In the genomic region with DNA sequence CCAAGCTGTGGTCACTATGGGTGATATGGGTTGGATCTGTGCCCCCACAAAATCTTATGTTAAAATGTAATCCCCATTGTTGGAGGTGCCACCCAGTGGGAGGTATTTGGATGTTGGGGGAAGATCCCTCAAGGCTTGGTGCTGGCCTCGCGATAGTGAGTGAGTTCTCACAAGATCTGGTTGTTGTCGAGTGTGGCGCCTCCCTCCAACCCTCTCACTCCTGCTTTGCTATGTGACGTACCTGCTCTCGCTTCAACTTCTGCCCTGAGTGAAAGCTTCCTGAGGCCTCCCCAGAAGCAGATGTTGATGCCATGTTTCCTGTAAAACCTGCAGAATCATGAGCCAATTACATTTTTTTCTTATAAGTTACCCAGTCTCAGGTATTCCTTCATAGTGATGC, we compare ENCODE assay signal across 25 cellular contexts. TPM values are rescaled to one million over a fixed set of nuclear protein-coding genes. Genes with fewer than 3 reads are reported as not detected.
DNase-seq lines count a peak whose midpoint lies in the region; ATAC-seq, FAIRE-seq and TF ChIP-seq lines count a peak whose summit lies in the region.
"Had no signal": no experiment of that assay in that cellular context is flagged by ENCODE, and none has a peak within 500 bp of the region (broad histone marks: within the 10 kb centered on the region; RNA-seq: fewer than 3 reads in every experiment).

No MANE protein-coding gene starts in this region.

- H3K4me3 ChIP-seq in BLaER1 (no peak overlapping the region), K562 (no peak overlapping the region)
- no peak overlapping the region for H3K4me3 ChIP-seq in BLaER1 treated with 17β-estradiol and CSF1 and Interleukin-3, amounts not matched to agents 10 nM and 100 nM

- CTCF ChIA-PET in K562 (lab: Yijun Ruan, JAX; ENCODE audit: low intra/inter-chr PET ratio), result no interaction called here

- no peak for FAIRE-seq in K562 (lab: Jason Lieb, UNC)
- FAIRE-seq: A204.1, G401.6, GM12891, GM19239 had no signal

- no peaks in the 10 kb centered on the region for H3K79me2 ChIP-seq in K562 (ENCODE audit: control insufficient read depth, insufficient read depth, low read length)

- H3K27ac ChIP-seq in BLaER1 (peak overlapping the region; percentile 51), K562 (ENCODE audit: extremely low read depth, low read depth, low read length) (no peak overlapping the region)
- 0 out of 22 replicates have a peak overlapping the region, but pooled peaks of 1 of the 11 experiments have one; percentile 3 for H3K27ac ChIP-seq in BLaER1 treated with 17β-estradiol and CSF1 and Interleukin-3, amounts not matched to agents 10 nM and 100 nM

- no peaks in the 10 kb centered on the region for H3K9me1 ChIP-seq in K562 (ENCODE audit: control insufficient read depth, insufficient read depth, low read length)

- no peak for TF ChIP-seq POLR2A in K562 (conservative IDR thresholded peaks at IDR 0.05)

- intact Hi-C loops in K562 (cut with micrococcal nuclease), result no loop called here
- intact Hi-C loops in left colon (cut with DNase I, micrococcal nuclease), result no loop called here

- H3K4me2 ChIP-seq in BLaER1, result peak overlapping the region; percentile 82
- peak overlapping the region in 8 of 11 experiments; percentile 18 to 92 (median 60); a peak in 14 of 22 replicates for H3K4me2 ChIP-seq in BLaER1 treated with 17β-estradiol and CSF1 and Interleukin-3, amounts not matched to agents 10 nM and 100 nM
- no peak overlapping the region for H3K4me2 ChIP-seq in K562 (ENCODE audit: insufficient read depth, low read length)

- in situ Hi-C loops in K562 (cut with MboI), result no loop called here

- H3K36me3 ChIP-seq in BLaER1 (peaks cover 55% of the 10 kb centered on the region), K562 (ENCODE audit: control insufficient read depth, insufficient read depth, low read length) (no peaks in the 10 kb centered on the region)
- H3K36me3 ChIP-seq in BLaER1 treated with 17β-estradiol and CSF1 and Interleukin-3, amounts not matched to agents 10 nM and 100 nM, result peaks cover 0 to 67% (median 52%) of the 10 kb centered on the region in 11 experiments; a peak in 18 of 22 replicates
- H3K36me3 ChIP-seq: BE2C had no signal

- TF ChIP-seq EP300 in K562 (IDR thresholded peaks at IDR 0.05; ENCODE audit: low read length), result no peak

- no peaks in the 10 kb centered on the region for H3K27me3 ChIP-seq in BLaER1
- H3K27me3 ChIP-seq in BLaER1 treated with 17β-estradiol and CSF1 and Interleukin-3, amounts not matched to agents 10 nM and 100 nM, result no peaks in the 10 kb centered on the region
- H3K27me3 ChIP-seq in K562 (ENCODE audit: control insufficient read depth in 2 of 2, insufficient read depth in 2 of 2, low read length in 2 of 2), result peaks cover 0 to 6% of the 10 kb centered on the region in 2 experiments; a peak in 1 of 5 replicates
- H3K27me3 ChIP-seq: BE2C had no signal

- H3K9ac ChIP-seq in BLaER1 (no peak overlapping the region), K562 (ENCODE audit: insufficient read depth in 1 of 2, low read depth in 2 of 2, low read length in 2 of 2) (no peak overlapping the region)
- no peak overlapping the region for H3K9ac ChIP-seq in BLaER1 treated with 17β-estradiol and CSF1 and Interleukin-3, amounts not matched to agents 10 nM and 100 nM

- BruUV-seq in K562 (replicated peaks; lab: Mats Ljungman, UMichigan), result no TSS peak

- H3K4me1 ChIP-seq in BLaER1 (peaks cover 63% of the 10 kb centered on the region), K562 (replicated peaks in 1 of 2; ENCODE audit: control insufficient read depth in 2 of 2, insufficient read depth in 2 of 2, low read length in 2 of 2) (no peaks in the 10 kb centered on the region)
- peaks cover 0 to 67% (median 47%) of the 10 kb centered on the region in 10 experiments; a peak in 16 of 20 replicates for H3K4me1 ChIP-seq in BLaER1 treated with 17β-estradiol and CSF1 and Interleukin-3, amounts not matched to agents 10 nM and 100 nM
- H3K4me1 ChIP-seq: BE2C had no signal

- peak; percentile 68 for ATAC-seq in K562
- no peak for ATAC-seq in left colon

- POLR2A ChIA-PET in K562 (lab: Yijun Ruan, JAX), result no interaction called here

- 0% methylated on average over 6 of the region's 6 CpGs for WGBS in K562 (ENCODE audit: insufficient coverage, low coverage, missing lambda C conversion rate)

- TF ChIP-seq CTCF in K562 (IDR thresholded peaks at IDR 0.05 in 2 of 3, conservative IDR thresholded peaks at IDR 0.05 in 1 of 3; ENCODE audit: insufficient read depth in 2 of 3, low read depth in 1 of 3, low read length in 3 of 3), result no peak

- no peak for DNase-seq in K562 (ENCODE audit: extremely low read depth in 1 of 4, low spot score in 3 of 4)
- no peak for DNase-seq in RKO (ENCODE audit: low spot score)
- DNase-seq in stimulated activated CD4-positive, alpha-beta T cell treated with anti-CD3 and anti-CD28 coated beads, Interleukin-4, amount 100 ng/mL, for 1 hour, result no peak
- no peak for DNase-seq in left colon
- DNase-seq: 8988T; ACHN; BE2C; C1 segment of cervical spinal cord; CD4-positive, alpha-beta memory T cell; CD4-positive, CD25-positive, alpha-beta regulatory T cell; CD8-positive, alpha-beta memory T cell; COR-L47; DMS 273 treated with DMSO at 0.1 percent for 48 hours; DMS153; DMS53; DMS79; GF-D8 had no signal

- TF ChIP-seq RAD21 in K562 (CRISPR knock-in tag; conservative IDR thresholded peaks at IDR 0.05 in 1 of 2, IDR thresholded peaks at IDR 0.05 in 1 of 2), result no peak

- H2AFZ ChIP-seq in K562 (ENCODE audit: low read depth, low read length), result 0 out of 2 replicates have a peak overlapping the region, but pooled peaks have one; percentile 27

- peaks cover 33% of the 10 kb centered on the region for H3K9me3 ChIP-seq in BLaER1
- peaks cover 10 to 53% (median 32%) of the 10 kb centered on the region in 11 experiments; a peak in 20 of 22 replicates for H3K9me3 ChIP-seq in BLaER1 treated with 17β-estradiol and CSF1 and Interleukin-3, amounts not matched to agents 10 nM and 100 nM (replicated peaks in 1 of 11)
- H3K9me3 ChIP-seq in K562 (replicated peaks; ENCODE audit: control insufficient read depth, insufficient read depth, low read depth, low read length), result no peaks in the 10 kb centered on the region
- H3K9me3 ChIP-seq: BE2C had no signal

- no peaks in the 10 kb centered on the region for H4K20me1 ChIP-seq in BLaER1
- no peaks in the 10 kb centered on the region for H4K20me1 ChIP-seq in BLaER1 treated with 17β-estradiol and CSF1 and Interleukin-3, amounts not matched to agents 10 nM and 100 nM
- no peaks in the 10 kb centered on the region for H4K20me1 ChIP-seq in K562 (replicated peaks; ENCODE audit: control insufficient read depth, insufficient read depth, low read length)

TF ChIP-seq in K562, 482 proteins besides CTCF, POLR2A, EP300 and RAD21:
- TF ChIP-seq SRSF9 (IDR thresholded peaks at IDR 0.05; ENCODE audit: borderline replicate concordance, low read depth, low read length), result no peak
- TF ChIP-seq CHD2 (IDR thresholded peaks at IDR 0.05; ENCODE audit: low read depth, low read length), result peak; percentile 65; the same call in 1 of the 2 replicates

RNA-seq across cellular contexts. Expression of a gene that starts 35.5 kb away (rescaled TPM):
- not detected in 2 replicates for total RNA-seq in K562 (2011; cell fraction: chromatin; rRNA removed; ENCODE audit: low replicate concordance)
- not detected in 2 replicates for total RNA-seq in K562 (2011; cell fraction: nucleolus; rRNA removed)
- total RNA-seq in K562 (2011; cell fraction: nucleoplasm; rRNA removed), result not detected in 2 replicates
- total RNA-seq in K562 (2014; rRNA removed) (not detected in 2 replicates), K562 (2014; rRNA removed; fragmentation: Illumina TruSeq; extraction: Trizol) (not detected in 2 replicates), K562 (2015; rRNA removed; fragmentation: Illumina TruSeq; extraction: Trizol) (not detected in 2 replicates), K562 (2021) (not detected in 2 replicates), left colon (not detected)
- polyA plus RNA-seq in K562 (2011; rRNA removed) (not detected in 2 replicates), K562 (2014; fragmentation: Illumina TruSeq; extraction: Trizol) (not detected in 2 replicates), K562 (2014; fragmentation: Nextera tagmentation; extraction: Ambion mirVana) (not detected), K562 (2014; rRNA removed) (not detected in 2 replicates)
- not detected in 2 replicates for polyA plus RNA-seq in K562 (2011; cell fraction: cytosol; rRNA removed)
- not detected in 2 replicates for polyA plus RNA-seq in K562 (2011; cell fraction: nucleus; rRNA removed)
- not detected in 2 replicates for polyA plus RNA-seq in K562 (2012)
- not detected in 2 replicates for polyA minus RNA-seq in K562 (2011; rRNA and poly(A)+ RNA removed)
- not detected in 2 replicates for polyA minus RNA-seq in K562 (2011; cell fraction: cytosol; rRNA and poly(A)+ RNA removed)
- polyA minus RNA-seq in K562 (2011; cell fraction: nucleus; rRNA and poly(A)+ RNA removed), result not detected in 2 replicates
- total RNA-seq: CD4-positive, alpha-beta memory T cell; CD4-positive, CD25-positive, alpha-beta regulatory T cell; CD8-positive, alpha-beta memory T cell had no signal
- polyA plus RNA-seq: AG04450, CD14-positive monocyte had no signal

RNA-seq across cellular contexts. Expression of a gene that starts 40.0 kb away (rescaled TPM):
- not detected in 2 replicates for total RNA-seq in K562 (2011; cell fraction: chromatin; rRNA removed; ENCODE audit: low replicate concordance)
- total RNA-seq in K562 (2011; cell fraction: nucleolus; rRNA removed), result not detected in 2 replicates
- total RNA-seq in K562 (2011; cell fraction: nucleoplasm; rRNA removed), result not detected in 2 replicates
- total RNA-seq in K562 (2014; rRNA removed), result not detected in 2 replicates
- total RNA-seq in K562 (2014; rRNA removed; fragmentation: Illumina TruSeq; extraction: Trizol), result not detected in 2 replicates
- total RNA-seq in K562 (2015; rRNA removed; fragmentation: Illumina TruSeq; extraction: Trizol), result not detected in 2 replicates
- not detected in 2 replicates for total RNA-seq in K562 (2021)
- polyA plus RNA-seq in K562 (2011; rRNA removed), result not detected in 2 replicates
- not detected in 2 replicates for polyA plus RNA-seq in K562 (2011; cell fraction: cytosol; rRNA removed)
- polyA plus RNA-seq in K562 (2011; cell fraction: nucleus; rRNA removed), result not detected in 2 replicates
- not detected in 2 replicates for polyA plus RNA-seq in K562 (2012)
- polyA plus RNA-seq in K562 (2014; fragmentation: Illumina TruSeq; extraction: Trizol), result not detected in 2 replicates
- not detected for polyA plus RNA-seq in K562 (2014; fragmentation: Nextera tagmentation; extraction: Ambion mirVana)
- polyA plus RNA-seq in K562 (2014; rRNA removed), result not detected in 2 replicates
- not detected in 2 replicates for polyA minus RNA-seq in K562 (2011; rRNA and poly(A)+ RNA removed)
- not detected in 2 replicates for polyA minus RNA-seq in K562 (2011; cell fraction: cytosol; rRNA and poly(A)+ RNA removed)
- not detected in 2 replicates for polyA minus RNA-seq in K562 (2011; cell fraction: nucleus; rRNA and poly(A)+ RNA removed)
- total RNA-seq in left colon, result not detected
- total RNA-seq: CD4-positive, alpha-beta memory T cell; CD4-positive, CD25-positive, alpha-beta regulatory T cell; CD8-positive, alpha-beta memory T cell had no signal
- polyA plus RNA-seq: AG04450; CD14-positive monocyte; CD4-positive, alpha-beta memory T cell; CD4-positive, CD25-positive, alpha-beta regulatory T cell; CD8-positive, alpha-beta memory T cell had no signal
